ENCODE assay signal across 9 cellular contexts in the genomic region with DNA sequence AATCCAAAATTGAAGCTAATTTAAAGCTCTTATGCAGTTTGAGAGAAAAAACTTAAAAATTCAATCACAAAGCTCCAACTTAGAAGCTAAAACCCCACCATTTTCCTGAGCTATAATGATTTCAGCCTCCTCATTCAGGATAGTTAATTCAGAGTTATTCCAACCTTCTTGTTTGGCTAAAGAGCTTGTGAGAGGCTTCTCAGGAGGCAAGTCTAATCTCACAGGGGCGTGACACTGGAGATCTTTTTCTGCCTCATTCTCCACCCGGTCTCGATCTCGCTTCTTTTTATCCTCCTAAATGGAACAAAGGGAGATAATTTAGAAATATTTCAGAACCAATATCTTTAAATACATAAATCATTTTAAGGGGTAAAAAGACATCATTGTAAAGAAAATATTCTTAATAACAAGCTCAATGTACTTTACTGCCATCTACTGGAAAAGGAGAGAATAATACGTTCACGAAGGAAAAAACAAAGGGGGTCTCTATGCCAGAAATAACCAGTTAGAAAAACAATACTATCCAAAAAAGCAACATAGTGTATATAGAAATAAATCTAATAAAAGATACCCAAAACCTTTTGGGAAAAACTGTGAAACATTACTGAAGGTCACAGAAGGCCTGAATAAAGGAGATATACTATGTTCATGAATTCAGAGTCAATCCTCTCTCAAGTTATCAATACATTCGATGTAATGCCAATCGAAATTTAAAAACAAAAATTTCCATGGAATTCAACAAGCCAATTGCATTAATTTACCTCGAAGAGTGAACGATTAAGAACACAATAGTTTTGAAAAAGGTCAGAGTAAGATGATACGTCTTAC. TPM values are rescaled to one million over a fixed set of nuclear protein-coding genes. Genes with fewer than 3 reads are reported as not detected.
DNase-seq lines count a peak whose midpoint lies in the region; ATAC-seq and TF ChIP-seq lines count a peak whose summit lies in the region.
"Had no signal": no experiment of that assay in that cellular context is flagged by ENCODE, and none has a peak within 500 bp of the region (broad histone marks: within the 10 kb centered on the region; RNA-seq: fewer than 3 reads in every experiment).

No MANE protein-coding gene starts in this region.

- H3K4me1 Mint-ChIP-seq in endothelial cell (ENCODE audit: unreplicated experiment), result peaks cover 6% of the 10 kb centered on the region

- H3K4me2 ChIP-seq in smooth muscle cell, result no peak overlapping the region
- H3K4me2 ChIP-seq: BLaER1 treated with 17β-estradiol and CSF1 and Interleukin-3, amounts not matched to agents 10 nM and 100 nM had no signal

- H3K36me3 ChIP-seq in smooth muscle cell (ENCODE audit: low read depth), result peaks cover 10% of the 10 kb centered on the region

- peaks cover 2% of the 10 kb centered on the region for H3K27me3 Mint-ChIP-seq in endothelial cell (ENCODE audit: unreplicated experiment)

- H3K9ac ChIP-seq in smooth muscle cell (ENCODE audit: low read depth), result no peak overlapping the region
- H3K9ac ChIP-seq: BLaER1 treated with 17β-estradiol and CSF1 and Interleukin-3, amounts not matched to agents 10 nM and 100 nM had no signal

- no peak overlapping the region for H3K4me3 ChIP-seq in smooth muscle cell
- H3K4me3 ChIP-seq: BLaER1 treated with 17β-estradiol and CSF1 and Interleukin-3, amounts not matched to agents 10 nM and 100 nM had no signal

- H3K27me3 ChIP-seq in smooth muscle cell (ENCODE audit: low read depth), result no peaks in the 10 kb centered on the region
- H3K27me3 ChIP-seq: BLaER1 treated with 17β-estradiol and CSF1 and Interleukin-3, amounts not matched to agents 10 nM and 100 nM had no signal

- WGBS in smooth muscle cell (ENCODE audit: low lambda C conversion rate), result 69% methylated on average over 11 of the region's 11 CpGs

- DNase-seq in NCI-H1694 treated with DMSO at 0.1 percent for 48 hours (lab: John Stamatoyannopoulos, UW), result peak; percentile 15
- no peak for DNase-seq in NCI-H1694 (lab: John Stamatoyannopoulos, UW)
- peak; percentile 17 for DNase-seq in NCI-H69 (lab: John Stamatoyannopoulos, UW)
- no peak for DNase-seq in endothelial cell (ENCODE audit: low spot score)
- DNase-seq in smooth muscle cell (lab: John Stamatoyannopoulos, UW; ENCODE audit: unreplicated experiment), result no peak
- DNase-seq in activated T-cell treated with anti-CD3 and anti-CD28 coated beads for 4 hours, result no peak
- no peak for DNase-seq in HuH-7 (ENCODE audit: low spot score)

- H3K27ac Mint-ChIP-seq in endothelial cell (ENCODE audit: unreplicated experiment), result no peak overlapping the region

- H4K20me1 ChIP-seq in smooth muscle cell (ENCODE audit: low read depth), result peaks cover 39% of the 10 kb centered on the region

- H3K36me3 Mint-ChIP-seq in endothelial cell (ENCODE audit: low read depth, unreplicated experiment), result peaks cover 17% of the 10 kb centered on the region

- no peaks in the 10 kb centered on the region for H3K9me3 Mint-ChIP-seq in endothelial cell (ENCODE audit: unreplicated experiment)

- H3K9me3 ChIP-seq in smooth muscle cell (replicated peaks; ENCODE audit: low read depth), result no peaks in the 10 kb centered on the region

- TF ChIP-seq CTCF in endothelial cell (IDR thresholded peaks at IDR 0.05; ENCODE audit: unreplicated experiment), result peak; percentile 65
- peak; percentile 74 for TF ChIP-seq CTCF in smooth muscle cell (IDR thresholded peaks at IDR 0.05; ENCODE audit: borderline replicate concordance, insufficient read depth, poor library complexity, severe bottlenecking)

- H3K4me3 Mint-ChIP-seq in endothelial cell (ENCODE audit: unreplicated experiment), result no peak overlapping the region

- peaks cover 3% of the 10 kb centered on the region for H3F3A ChIP-seq in smooth muscle cell (ENCODE audit: low read depth)

- H3K4me1 ChIP-seq in smooth muscle cell (ENCODE audit: low read depth), result no peaks in the 10 kb centered on the region

- H2AFZ ChIP-seq in smooth muscle cell (ENCODE audit: low read depth), result no peak overlapping the region

- ATAC-seq in GM21381 (IDR thresholded peaks at IDR 0.05; ENCODE audit: unreplicated experiment), result no peak

- H3K27ac ChIP-seq in smooth muscle cell (ENCODE audit: low read depth), result no peak overlapping the region
- H3K27ac ChIP-seq: BLaER1 treated with 17β-estradiol and CSF1 and Interleukin-3, amounts not matched to agents 10 nM and 100 nM had no signal

- peaks cover 24% of the 10 kb centered on the region for H3K79me2 ChIP-seq in smooth muscle cell (ENCODE audit: low read depth)

RNA-seq across cellular contexts. Expression of gene BRD7, which starts 13.9 kb away (rescaled TPM):
- 112 TPM for total RNA-seq in endothelial cell (ENCODE audit: unreplicated experiment)
- 37.2 and 40.4 TPM in 2 replicates for total RNA-seq in smooth muscle cell
- polyA plus RNA-seq in smooth muscle cell, result 33.9 and 36.2 TPM in 2 replicates

Comparison
In these comparisons a context has a peak if more than half of its experiments do, and no peak if none do; other contexts are left out.
1. DNase-seq: peak in NCI-H1694 treated with DMSO at 0.1 percent for 48 hours (single experiment) and NCI-H69 (single experiment); none in NCI-H1694 (single experiment), endothelial cell (single experiment), smooth muscle cell (single experiment), activated T-cell treated with anti-CD3 and anti-CD28 coated beads for 4 hours (single experiment) and HuH-7 (single experiment).